In genomic region chr15:33639968-33640367, GRCh38 we compare ENCODE assay signal across 18 cellular contexts.
DNase-seq lines count a peak whose midpoint lies in the region; ATAC-seq and TF ChIP-seq lines count a peak whose summit lies in the region.
"Had no signal": no experiment of that assay in that cellular context is flagged by ENCODE, and none has a peak within 500 bp of the region (broad histone marks: within the 10 kb centered on the region; RNA-seq: fewer than 3 reads in every experiment).

No MANE protein-coding gene starts in this region.

- H3K9me2 ChIP-seq in SK-N-SH (no peaks in the 10 kb centered on the region), GM23248 (ENCODE audit: insufficient read depth) (no peaks in the 10 kb centered on the region)

- no peaks in the 10 kb centered on the region for H3K27me3 Mint-ChIP-seq in neural progenitor cell (ENCODE audit: insufficient read depth, low read depth)
- H3K27me3 Mint-ChIP-seq in activated CD4-positive, alpha-beta T cell treated with anti-CD3 and anti-CD28 coated beads for 36 hours, result peaks cover 12% of the 10 kb centered on the region
- H3K27me3 Mint-ChIP-seq: CD4-positive, CD25-positive, alpha-beta regulatory T cell had no signal

- H3K79me2 ChIP-seq in SK-N-SH (ENCODE audit: insufficient read depth), result no peaks in the 10 kb centered on the region
- H3K79me2 ChIP-seq in neural progenitor cell (ENCODE audit: low read depth), result no peaks in the 10 kb centered on the region
- H3K79me2 ChIP-seq in GM23248 (ENCODE audit: insufficient read depth), result no peaks in the 10 kb centered on the region

- ATAC-seq in GM18861 (IDR thresholded peaks at IDR 0.05; ENCODE audit: unreplicated experiment), result peak; percentile 32
- no peak for ATAC-seq in activated CD4-positive, alpha-beta T cell treated with anti-CD3 and anti-CD28 coated beads for 36 hours
- ATAC-seq: heart right ventricle had no signal

- 19% methylated on average over 6 of the region's 6 CpGs for WGBS in SK-N-SH (ENCODE audit: low lambda C conversion rate)
- 19 to 22% methylated on average over 6 of the region's 6 CpGs for WGBS in GM23248 (ENCODE audit: low coverage in 1 of 2, low lambda C conversion rate in 2 of 2, missing lambda C conversion rate in 2 of 2), 2 experiments

- H3K4me2 ChIP-seq in SK-N-SH (no peak overlapping the region), neural progenitor cell (no peak overlapping the region), GM23248 (ENCODE audit: unreplicated experiment) (no peak overlapping the region)

- in situ Hi-C loops in GM23248 (cut with MboI), result no loop called here

- no peaks in the 10 kb centered on the region for H3K9me3 Mint-ChIP-seq in neural progenitor cell
- H3K9me3 Mint-ChIP-seq in activated CD4-positive, alpha-beta T cell treated with anti-CD3 and anti-CD28 coated beads for 36 hours (ENCODE audit: low read depth), result no peaks in the 10 kb centered on the region
- H3K9me3 Mint-ChIP-seq: activated B cell treated with CpG ODN at 0.5 μM for 24 hours had no signal

- no peak for TF ChIP-seq CTCF in SK-N-SH (IDR thresholded peaks at IDR 0.05)
- no peak for TF ChIP-seq CTCF in neural progenitor cell (IDR thresholded peaks at IDR 0.05)

- peak in 1 of 2 experiments; percentile 81; a peak in 2 of 4 replicates for TF ChIP-seq EP300 in SK-N-SH (IDR thresholded peaks at IDR 0.05; ENCODE audit: borderline replicate concordance in 1 of 2, low read depth in 1 of 2, low read length in 1 of 2)

- H2AFZ ChIP-seq in SK-N-SH (ENCODE audit: low read depth) (no peak overlapping the region), neural progenitor cell (replicated peaks) (no peak overlapping the region), GM23248 (no peak overlapping the region)

- H3K27ac ChIP-seq in SK-N-SH (ENCODE audit: low read depth in 2 of 2, low read length in 1 of 2), result peak overlapping the region in 1 of 2 experiments; percentile 92; a peak in 2 of 4 replicates
- no peak overlapping the region for H3K27ac ChIP-seq in neural progenitor cell
- H3K27ac ChIP-seq in GM23248, result no peak overlapping the region
- H3K27ac ChIP-seq: esophagus muscularis mucosa, heart right ventricle, spleen had no signal

- H3K36me3 Mint-ChIP-seq in neural progenitor cell, result no peaks in the 10 kb centered on the region
- H3K36me3 Mint-ChIP-seq in activated CD4-positive, alpha-beta T cell treated with anti-CD3 and anti-CD28 coated beads for 36 hours (ENCODE audit: low read depth), result no peaks in the 10 kb centered on the region
- H3K36me3 Mint-ChIP-seq: CD4-positive, CD25-positive, alpha-beta regulatory T cell had no signal

- no peaks in the 10 kb centered on the region for H3K9me3 ChIP-seq in SK-N-SH
- no peaks in the 10 kb centered on the region for H3K9me3 ChIP-seq in neural progenitor cell (ENCODE audit: low read depth)
- H3K9me3 ChIP-seq in GM23248 (ENCODE audit: low read depth), result no peaks in the 10 kb centered on the region
- H3K9me3 ChIP-seq: esophagus muscularis mucosa, heart right ventricle, spleen had no signal

- DNase-seq in NCI-H2081 (lab: John Stamatoyannopoulos, UW) (peak; percentile 42 to 79), SK-N-SH (peak; percentile 74), neural progenitor cell (ENCODE audit: low spot score) (peak; percentile 30), GM23248 (no peak)
- no peak for DNase-seq in activated CD4-positive, alpha-beta T cell treated with anti-CD3 and anti-CD28 coated beads for 36 hours
- DNase-seq in stimulated activated CD4-positive, alpha-beta T cell treated with anti-CD3 and anti-CD28 coated beads, Interleukin-4, amount 100 ng/mL, for 24 hours, result no peak
- DNase-seq: activated B cell treated with CpG ODN at 0.5 μM for 24 hours, activated gamma-delta T cell, GF-D8, heart right ventricle, kidney glomerular epithelial cell, NCI-H1930, OCI-M1, posterior cingulate gyrus, spleen had no signal

- POLR2A ChIA-PET in SK-N-SH (lab: Yijun Ruan, JAX), result interaction anchor here (0.7 to 1.0 kb wide), 2 partner anchors 21 to 61 kb away, joined by 3 to 4 read pairs; no protein-coding TSS in a partner anchor
- POLR2A ChIA-PET in activated CD4-positive, alpha-beta T cell treated with anti-CD3 and anti-CD28 coated beads for 36 hours (lab: Charles Lee), result no interaction called here

- CTCF ChIA-PET in SK-N-SH (lab: Yijun Ruan, JAX), result interaction anchor here (0.8 to 4.2 kb wide), 9 partner anchors 10 to 349 kb away, joined by 3 to 23 read pairs (median 4); no protein-coding TSS in a partner anchor
- CTCF ChIA-PET in activated CD4-positive, alpha-beta T cell treated with anti-CD3 and anti-CD28 coated beads for 36 hours (lab: Charles Lee), result interaction anchor here (0.7 kb wide), 1 partner anchor 10 kb away, joined by 4 read pairs; no protein-coding TSS in a partner anchor

- H3K27ac Mint-ChIP-seq in neural progenitor cell, result no peak overlapping the region
- no peak overlapping the region for H3K27ac Mint-ChIP-seq in activated CD4-positive, alpha-beta T cell treated with anti-CD3 and anti-CD28 coated beads for 36 hours
- H3K27ac Mint-ChIP-seq: activated B cell treated with CpG ODN at 0.5 μM for 24 hours; CD4-positive, CD25-positive, alpha-beta regulatory T cell had no signal

- H3K4me3 ChIP-seq in SK-N-SH (ENCODE audit: low read depth in 2 of 2, low read length in 1 of 2) (no peak overlapping the region; a peak in 1 of 4 replicates), neural progenitor cell (no peak overlapping the region), GM23248 (no peak overlapping the region)
- H3K4me3 ChIP-seq: esophagus muscularis mucosa, heart right ventricle, spleen had no signal

- H3K27me3 ChIP-seq in SK-N-SH (ENCODE audit: insufficient read depth), result peaks cover 11% of the 10 kb centered on the region; the same call in 1 of the 2 replicates
- H3K27me3 ChIP-seq in neural progenitor cell, result no peaks in the 10 kb centered on the region
- peaks cover 29% of the 10 kb centered on the region for H3K27me3 ChIP-seq in GM23248 (replicated peaks; ENCODE audit: insufficient read depth)
- H3K27me3 ChIP-seq: esophagus muscularis mucosa, spleen had no signal

- peaks cover 3% of the 10 kb centered on the region for H3K4me1 Mint-ChIP-seq in neural progenitor cell
- peaks cover 3% of the 10 kb centered on the region for H3K4me1 Mint-ChIP-seq in activated CD4-positive, alpha-beta T cell treated with anti-CD3 and anti-CD28 coated beads for 36 hours
- H3K4me1 Mint-ChIP-seq: CD4-positive, CD25-positive, alpha-beta regulatory T cell had no signal

- intact Hi-C loops in activated CD4-positive, alpha-beta T cell treated with anti-CD3 and anti-CD28 coated beads for 36 hours (cut with DNase I, micrococcal nuclease), result no loop called here

- H3K36me3 ChIP-seq in SK-N-SH (replicated peaks in 1 of 2; ENCODE audit: control insufficient read depth in 1 of 2, insufficient read depth in 2 of 2, low read length in 1 of 2) (no peaks in the 10 kb centered on the region), neural progenitor cell (no peaks in the 10 kb centered on the region), GM23248 (ENCODE audit: low read depth) (no peaks in the 10 kb centered on the region)
- H3K36me3 ChIP-seq: heart right ventricle, spleen had no signal

- H3K4me3 Mint-ChIP-seq in neural progenitor cell, result no peak overlapping the region
- no peak overlapping the region for H3K4me3 Mint-ChIP-seq in activated CD4-positive, alpha-beta T cell treated with anti-CD3 and anti-CD28 coated beads for 36 hours
- H3K4me3 Mint-ChIP-seq: activated B cell treated with CpG ODN at 0.5 μM for 24 hours; CD4-positive, CD25-positive, alpha-beta regulatory T cell had no signal

- H3K9ac ChIP-seq in SK-N-SH, result no peak overlapping the region
- no peak overlapping the region for H3K9ac ChIP-seq in neural progenitor cell
- no peak overlapping the region for H3K9ac ChIP-seq in GM23248

- H3K4me1 ChIP-seq in SK-N-SH (ENCODE audit: control insufficient read depth in 1 of 2, insufficient read depth in 2 of 2, low read depth in 1 of 2, low read length in 1 of 2) (peaks cover 0 to 25% of the 10 kb centered on the region in 2 experiments; a peak in 2 of 4 replicates), neural progenitor cell (no peaks in the 10 kb centered on the region), GM23248 (ENCODE audit: insufficient read depth) (no peaks in the 10 kb centered on the region)
- H3K4me1 ChIP-seq: esophagus muscularis mucosa, heart right ventricle had no signal

- H4K20me1 ChIP-seq in SK-N-SH (ENCODE audit: insufficient read depth) (no peaks in the 10 kb centered on the region), neural progenitor cell (ENCODE audit: low read depth) (no peaks in the 10 kb centered on the region), GM23248 (ENCODE audit: insufficient read depth) (no peaks in the 10 kb centered on the region)

- H3F3A ChIP-seq in SK-N-SH (replicated peaks; ENCODE audit: insufficient read depth) (no peaks in the 10 kb centered on the region), neural progenitor cell (ENCODE audit: low read depth) (no peaks in the 10 kb centered on the region), GM23248 (ENCODE audit: insufficient read depth) (no peaks in the 10 kb centered on the region)

- TF ChIP-seq RAD21 in SK-N-SH (IDR thresholded peaks at IDR 0.05; ENCODE audit: low read length), result peak; percentile 51

TF ChIP-seq in SK-N-SH, 30 proteins besides CTCF, POLR2A, EP300 and RAD21 (continues in another document):
- TF ChIP-seq CHD2 (IDR thresholded peaks at IDR 0.05; ENCODE audit: low read length, partially characterized antibody), result peak; percentile 72
- no peak for TF ChIP-seq TAF1 (IDR thresholded peaks at IDR 0.05; ENCODE audit: borderline replicate concordance, low read depth, low read length)
- no peak for TF ChIP-seq RXRA (IDR thresholded peaks at IDR 0.05; ENCODE audit: borderline replicate concordance, low read depth)
- no peak for TF ChIP-seq RFX5 (IDR thresholded peaks at IDR 0.05; ENCODE audit: low read length)
- peak; percentile 81 for TF ChIP-seq RCOR1 (IDR thresholded peaks at IDR 0.05; ENCODE audit: low read length)
- TF ChIP-seq NFIC (IDR thresholded peaks at IDR 0.05; ENCODE audit: borderline replicate concordance), result no peak
- peak; percentile 20; the same call in 1 of the 2 replicates for TF ChIP-seq FOXJ3 (CRISPR knock-in tag; IDR thresholded peaks at IDR 0.05)
- no peak for TF ChIP-seq EZH2phosphoT487 (IDR thresholded peaks at IDR 0.05; ENCODE audit: borderline replicate concordance, low read depth)
- peak; percentile 15; the same call in 1 of the 2 replicates for TF ChIP-seq USF2 (IDR thresholded peaks at IDR 0.05; ENCODE audit: borderline replicate concordance, low read depth, low read length)
- TF ChIP-seq FOSL2 (IDR thresholded peaks at IDR 0.05; ENCODE audit: borderline replicate concordance, low read depth), result no peak
- peak; percentile 50 for TF ChIP-seq GATA2 (CRISPR knock-in tag; IDR thresholded peaks at IDR 0.05)
- TF ChIP-seq SMC3 (IDR thresholded peaks at IDR 0.05; ENCODE audit: low read depth, low read length), result peak; percentile 24; the same call in 1 of the 2 replicates

Comparison
In these comparisons a context has a peak if more than half of its experiments do, and no peak if none do; other contexts are left out.
1. DNase-seq: peak in NCI-H2081 (2 of 2), SK-N-SH (single experiment) and neural progenitor cell (single experiment); none in activated CD4-positive, alpha-beta T cell treated with anti-CD3 and anti-CD28 coated beads for 36 hours (single experiment), stimulated activated CD4-positive, alpha-beta T cell treated with anti-CD3 and anti-CD28 coated beads, Interleukin-4, amount 100 ng/mL, for 24 hours (single experiment) and GM23248 (single experiment).